ENCODE assay signal across 1 cellular context in genomic region chr12:116882742-116883141, GRCh38.
TF ChIP-seq lines count a peak whose summit lies in the region.

No MANE protein-coding gene starts in this region.

TF ChIP-seq in GM23338, 12 proteins besides CTCF, POLR2A, EP300 and RAD21:
- TF ChIP-seq ZNF462 (CRISPR knock-in tag; IDR thresholded peaks at IDR 0.05) (no peak), STAT1 (IDR thresholded peaks at IDR 0.05; ENCODE audit: unreplicated experiment) (no peak), CREB1 (CRISPR knock-in tag; IDR thresholded peaks at IDR 0.05; ENCODE audit: low read depth) (no peak), EZH2 (IDR thresholded peaks at IDR 0.05; ENCODE audit: low read depth, unreplicated experiment) (no peak), ZNF114 (CRISPR knock-in tag; IDR thresholded peaks at IDR 0.05) (no peak), ZNF331 (CRISPR knock-in tag; IDR thresholded peaks at IDR 0.05; ENCODE audit: low read depth) (no peak), POLR2AphosphoS5 (IDR thresholded peaks at IDR 0.05; ENCODE audit: low read depth) (no peak), EZH2phosphoT487 (IDR thresholded peaks at IDR 0.05; ENCODE audit: unreplicated experiment) (no peak), REST (IDR thresholded peaks at IDR 0.05; ENCODE audit: unreplicated experiment) (no peak), ETS1 (IDR thresholded peaks at IDR 0.05) (no peak), JUNB (IDR thresholded peaks at IDR 0.05; ENCODE audit: unreplicated experiment) (no peak), NANOG (IDR thresholded peaks at IDR 0.05; ENCODE audit: borderline replicate concordance) (no peak)
